Comparison of ENCODE assay signal across 27 cellular contexts in genomic region chr4:5504486-5504885, GRCh38.
"Had no signal": no experiment of that assay in that cellular context is flagged by ENCODE, and none has a peak within 500 bp of the region (broad histone marks: within the 10 kb centered on the region; RNA-seq: fewer than 3 reads in every experiment).

No MANE protein-coding gene starts in this region.

- H3K27ac ChIP-seq: ascending aorta, brain microvascular endothelial cell had no signal

- FAIRE-seq: K562 had no signal

- H3K4me1 ChIP-seq: ascending aorta had no signal

- ATAC-seq: activated naive CD4-positive, alpha-beta T cell treated with anti-CD3 and anti-CD28 coated beads, Interleukin-2, amount 50 U/mL, for 72 hours; activated naive CD8-positive, alpha-beta T cell treated with anti-CD3 and anti-CD28 coated beads, Interleukin-2, amount 50 U/mL, for 24 hours; activated T-cell treated with anti-CD3 and anti-CD28 coated beads, Interleukin-2, amount 50 U/mL, for 4 hours; K562; Panc1 had no signal

- H3K36me3 ChIP-seq: brain microvascular endothelial cell had no signal

- H3K4me3 ChIP-seq: ascending aorta, K562 had no signal

- DNase-seq: activated B cell treated with CpG ODN at 0.5 μM for 24 hours; activated CD4-positive, alpha-beta memory T cell treated with anti-CD3 and anti-CD28 coated beads for 36 hours; activated CD4-positive, alpha-beta T cell treated with anti-CD3 and anti-CD28 coated beads, Interleukin-2, amount 10 ng/mL, durations not matched to agents 7 days and 5 days; activated CD8-positive, alpha-beta memory T cell treated with anti-CD3 and anti-CD28 coated beads for 24 hours; activated effector memory CD4-positive, alpha-beta T cell treated with anti-CD3 and anti-CD28 coated beads, Interleukin-2, amount 50 U/mL, for 16 hours; activated naive CD4-positive, alpha-beta T cell treated with Interleukin-2 at 50 U/mL for 16 hours; activated naive CD8-positive, alpha-beta T cell treated with anti-CD3 and anti-CD28 coated beads, Interleukin-2, amount 50 U/mL, for 24 hours; activated T-cell treated with anti-CD3 and anti-CD28 coated beads, Interleukin-2, amount 50 U/mL, for 4 hours; amniotic stem cell; brain microvascular endothelial cell; caudate nucleus; Karpas-422; NCI-H1105 treated with DMSO at 0.1 percent for 48 hours; NCI-H1436 treated with DMSO at 0.1 percent for 48 hours; NCI-H187; NCI-H2081; NCI-H510A treated with DMSO at 0.1 percent for 48 hours; NCI-H69; NK-92 treated with Interleukin-12 subunit alpha and Interleukin-12 subunit beta, amount 100 ng/mL, for 24 hours; OCI-M1; RPMI8226; SHP77 treated with DMSO at 0.1 percent for 48 hours; T-helper 9 cell had no signal

- H3K9me3 ChIP-seq: ascending aorta had no signal

- H3K27me3 ChIP-seq: ascending aorta, brain microvascular endothelial cell had no signal
